In the genomic region with DNA sequence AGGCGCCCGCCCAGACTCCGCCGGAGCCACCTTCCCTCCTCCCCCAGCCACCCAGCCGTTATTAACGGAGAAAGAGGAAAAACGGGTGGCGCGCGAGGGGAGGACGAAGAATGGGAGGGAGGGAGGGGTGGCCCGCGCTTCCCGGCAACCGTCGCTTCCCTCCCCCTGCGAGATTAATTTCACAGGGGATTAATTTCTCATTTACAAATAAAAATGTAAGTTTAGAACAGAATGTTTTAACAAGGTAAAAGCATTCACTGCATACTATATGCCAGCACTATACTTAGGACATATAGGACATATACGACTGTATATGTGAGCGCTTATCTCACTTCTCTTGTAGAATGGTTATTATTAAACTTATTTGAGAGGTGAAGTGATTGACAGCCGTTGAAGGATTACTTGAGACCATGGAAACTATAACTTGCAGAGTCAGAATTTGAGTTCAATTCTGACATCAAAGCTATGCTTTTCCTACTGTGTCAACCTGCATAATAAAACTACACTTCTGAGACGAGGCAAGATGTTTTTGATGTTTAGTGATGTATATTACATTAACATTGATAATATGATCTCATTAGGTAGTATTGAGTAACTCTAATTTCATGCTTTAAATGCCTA, we compare ENCODE assay signal across 7 cellular contexts.
DNase-seq lines count a peak whose midpoint lies in the region; ATAC-seq and TF ChIP-seq lines count a peak whose summit lies in the region.
"Not testable (repeated sequence)": the region's sequence is repeated elsewhere in the genome, so short reads cannot be mapped to it uniquely, and the experiment has no call there.

No MANE protein-coding gene starts in this region.

- peak overlapping the region; percentile 73 for H3K4me2 ChIP-seq in Karpas-422 (ENCODE audit: low read depth, low read length, poor library complexity, severe bottlenecking)

- not testable (repeated sequence) for ATAC-seq in RWPE2 (ENCODE audit: low read depth)
- ATAC-seq in right lobe of liver, result peak in 2 of 4 donors; percentile 1 to 2

- peak overlapping the region; percentile 58 for H3K4me3 ChIP-seq in GM06990 (replicated peaks; ENCODE audit: low read depth, low read length)
- peak overlapping the region; percentile 76 for H3K4me3 ChIP-seq in Karpas-422 (ENCODE audit: low read length)
- H3K4me3 ChIP-seq in RWPE2 (ENCODE audit: severe bottlenecking), result peak overlapping the region; percentile 56
- peak overlapping the region; percentile 70 to 83 (median 78) for H3K4me3 ChIP-seq in right lobe of liver

- not testable (repeated sequence) for TF ChIP-seq CTCF in GM06990 (IDR thresholded peaks at IDR 0.05; ENCODE audit: insufficient read depth, low read length, poor library complexity, severe bottlenecking); RWPE2 (IDR thresholded peaks at IDR 0.05; ENCODE audit: poor library complexity, severe bottlenecking); right lobe of liver (IDR thresholded peaks at IDR 0.05)

- H3K4me1 Mint-ChIP-seq in activated naive CD8-positive, alpha-beta T cell treated with anti-CD3 and anti-CD28 coated beads for 36 hours, result not testable (repeated sequence)

- TF ChIP-seq POLR2A in erythroblast (IDR thresholded peaks at IDR 0.05; ENCODE audit: low read length); right lobe of liver (IDR thresholded peaks at IDR 0.05): not testable (repeated sequence)

- not testable (repeated sequence) for H3K27ac ChIP-seq in Karpas-422 (ENCODE audit: low read length)
- H3K27ac ChIP-seq in RWPE2 (ENCODE audit: poor library complexity, severe bottlenecking), result peak overlapping the region; percentile 58
- peak overlapping the region; percentile 86 to 93 (median 93) for H3K27ac ChIP-seq in right lobe of liver

- not testable (repeated sequence) for H3K27me3 ChIP-seq in GM06990 (replicated peaks; ENCODE audit: control insufficient read depth, insufficient read depth, low read length); Karpas-422 (ENCODE audit: low read length); RWPE2 (ENCODE audit: insufficient read depth, poor library complexity, severe bottlenecking); right lobe of liver

- not testable (repeated sequence) for H2AFZ ChIP-seq in Karpas-422 (ENCODE audit: low read length)

- not testable (repeated sequence) for H3K4me1 ChIP-seq in Karpas-422 (ENCODE audit: low read length); RWPE2 (ENCODE audit: insufficient read depth, poor library complexity, severe bottlenecking); right lobe of liver

- H3K36me3 Mint-ChIP-seq in activated naive CD8-positive, alpha-beta T cell treated with anti-CD3 and anti-CD28 coated beads for 36 hours, result not testable (repeated sequence)

- not testable (repeated sequence) for H3K9me3 Mint-ChIP-seq in activated naive CD8-positive, alpha-beta T cell treated with anti-CD3 and anti-CD28 coated beads for 36 hours

- not testable (repeated sequence) for H4K20me1 ChIP-seq in Karpas-422 (ENCODE audit: insufficient read depth, low read depth, low read length)

- peak overlapping the region; percentile 54 for H3K4me3 Mint-ChIP-seq in activated naive CD8-positive, alpha-beta T cell treated with anti-CD3 and anti-CD28 coated beads for 36 hours

- not testable (repeated sequence) for H3K9me3 ChIP-seq in Karpas-422 (ENCODE audit: low read length); RWPE2 (ENCODE audit: severe bottlenecking); right lobe of liver

- peak overlapping the region; percentile 64; the same call in 1 of the 2 replicates for H3K9ac ChIP-seq in Karpas-422 (ENCODE audit: low read length)

- peaks cover 24% of the 10 kb centered on the region for H3K27me3 Mint-ChIP-seq in activated naive CD8-positive, alpha-beta T cell treated with anti-CD3 and anti-CD28 coated beads for 36 hours

- H3K9me2 ChIP-seq in Karpas-422 (replicated peaks; ENCODE audit: insufficient read depth, low read length), result not testable (repeated sequence)

- intact Hi-C loops in right lobe of liver (cut with DNase I), result not testable (repeated sequence)

- not testable (repeated sequence) for H3K27ac Mint-ChIP-seq in activated naive CD8-positive, alpha-beta T cell treated with anti-CD3 and anti-CD28 coated beads for 36 hours

- not testable (repeated sequence) for H3K79me2 ChIP-seq in Karpas-422 (ENCODE audit: low read length)

- WGBS in right lobe of liver (ENCODE audit: insufficient coverage, low coverage, low lambda C conversion rate, missing lambda C conversion rate), result under 1% methylated on average over 16 of the region's 21 CpGs

- not testable (repeated sequence) for H3K36me3 ChIP-seq in GM06990 (ENCODE audit: control insufficient read depth, insufficient read depth, low read length); Karpas-422 (ENCODE audit: insufficient read depth, low read length); RWPE2 (ENCODE audit: low read depth); right lobe of liver

- DNase-seq in GM06990 (ENCODE audit: extremely low read depth, insufficient read length); Karpas-422; RWPE2 (ENCODE audit: low spot score); activated naive CD8-positive, alpha-beta T cell treated with anti-CD3 and anti-CD28 coated beads for 36 hours; right lobe of liver: not testable (repeated sequence)
- DNase-seq in erythroblast (lab: John Stamatoyannopoulos, UW) (peak; percentile 38 to 52), retina (peak; percentile 49)
